In the genomic region with DNA sequence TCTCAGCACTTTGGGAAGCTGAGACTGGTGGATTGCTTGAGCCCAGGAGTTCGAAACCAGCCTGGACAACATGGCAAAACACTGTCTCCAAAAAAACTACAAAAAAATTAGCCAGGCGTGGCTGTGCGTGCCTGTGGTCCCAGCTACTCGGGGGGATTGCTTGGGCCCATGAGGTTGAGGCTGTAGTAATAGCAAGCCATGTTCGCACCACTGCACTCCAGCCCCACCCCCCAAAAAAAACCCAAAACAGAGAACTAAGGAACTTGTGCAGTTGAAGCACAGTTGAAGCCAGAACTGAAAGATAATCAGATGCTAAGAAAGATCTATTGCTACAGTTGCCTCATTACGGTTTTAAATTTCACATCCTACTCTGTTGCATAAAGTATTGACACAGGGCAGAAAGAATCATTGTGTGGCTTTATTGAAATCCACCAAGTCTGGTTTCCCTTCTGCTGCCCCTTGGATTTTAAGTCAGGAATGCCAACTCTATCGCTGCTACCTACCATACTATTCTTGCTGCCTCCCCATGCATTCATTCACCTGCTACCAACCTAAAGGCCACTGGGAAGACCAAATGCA, we compare ENCODE assay signal across 16 cellular contexts. TPM values are rescaled to one million over a fixed set of nuclear protein-coding genes. Genes with fewer than 3 reads are reported as not detected.
A peak's percentile ranks its signal among the peaks of the same experiment; 100 is the strongest.
DNase-seq lines count a peak whose midpoint lies in the region; ATAC-seq and TF ChIP-seq lines count a peak whose summit lies in the region.
"Had no signal": no experiment of that assay in that cellular context is flagged by ENCODE, and none has a peak within 500 bp of the region (broad histone marks: within the 10 kb centered on the region; RNA-seq: fewer than 3 reads in every experiment).

No MANE protein-coding gene starts in this region.

- peaks cover 28% of the 10 kb centered on the region; the same call in 1 of the 2 replicates for H4K20me1 ChIP-seq in PC-3 (ENCODE audit: low read length)
- H4K20me1 ChIP-seq in smooth muscle cell (ENCODE audit: low read depth): peaks cover 68% of the 10 kb centered on the region

- peak overlapping the region in 2 of 8 donors; percentile 17 to 70 for H3K4me3 Mint-ChIP-seq in CD4-positive, alpha-beta memory T cell
- no peak overlapping the region for H3K4me3 Mint-ChIP-seq in memory B cell

- H3K27ac ChIP-seq in AG04450 (ENCODE audit: low read depth, low read length) (peak overlapping the region; percentile 21), PC-3 (ENCODE audit: low read length) (no peak overlapping the region), smooth muscle cell (ENCODE audit: low read depth) (no peak overlapping the region)
- no peak overlapping the region for H3K27ac ChIP-seq in CD4-positive, alpha-beta memory T cell (ENCODE audit: low read depth, low read length)
- H3K27ac ChIP-seq: gastroesophageal sphincter, SK-N-MC, stomach had no signal

- no peak overlapping the region for H3K4me3 ChIP-seq in AG04450 (ENCODE audit: low read depth, low read length)
- no peak overlapping the region for H3K4me3 ChIP-seq in CD4-positive, alpha-beta memory T cell (ENCODE audit: low read length in 2 of 2)
- no peak overlapping the region for H3K4me3 ChIP-seq in PC-3 (ENCODE audit: low read length)
- no peak overlapping the region for H3K4me3 ChIP-seq in smooth muscle cell
- H3K4me3 ChIP-seq: gastroesophageal sphincter, SK-N-MC, stomach had no signal

- peak overlapping the region in 6 of 7 donors; percentile 21 to 96 (median 40) for H3K27ac Mint-ChIP-seq in CD4-positive, alpha-beta memory T cell
- H3K27ac Mint-ChIP-seq in memory B cell: peak overlapping the region; percentile 28
- H3K27ac Mint-ChIP-seq: activated T-helper 1 cell treated with anti-CD3 and anti-CD28 coated beads, Interleukin-12 subunit alpha, Interleukin-12 subunit beta, Interleukin-2, Interleukin-4 antibody, amounts not matched to agents 30 ng/mL and 10 ng/mL and 1 ng/mL, durations not matched to agents 14 hours and 24 hours and 36 hours had no signal

- intact Hi-C loops in CD4-positive, alpha-beta memory T cell (cut with micrococcal nuclease): no loop called here
- intact Hi-C loops in PC-3 (cut with micrococcal nuclease): no loop called here

- H3F3A ChIP-seq in PC-3 (ENCODE audit: low read length, unreplicated experiment) (no peaks in the 10 kb centered on the region), smooth muscle cell (ENCODE audit: low read depth) (peaks cover 8% of the 10 kb centered on the region)

- DNase-seq in AG04450 (ENCODE audit: low read depth, low spot score) (no peak), PC-3 (no peak), memory B cell (ENCODE audit: low spot score in 2 of 2) (no peak), SW480 (ENCODE audit: low spot score) (no peak), smooth muscle cell (lab: John Stamatoyannopoulos, UW; ENCODE audit: unreplicated experiment) (no peak), NCI-H226 (no peak)
- no peak for DNase-seq in CD4-positive, alpha-beta memory T cell
- DNase-seq: activated CD4-positive, CD25-positive, alpha-beta regulatory T cell treated with anti-CD3 and anti-CD28 coated beads, Interleukin-2, amount 50 U/mL, for 72 hours; islet precursor cell; NCI-H1105 treated with DMSO at 0.1 percent for 48 hours; NCI-H526; stomach had no signal

- BruUV-seq in PC-3 (replicated peaks; lab: Mats Ljungman, UMichigan): no TSS peak

- H3K9me3 ChIP-seq in AG04450 (ENCODE audit: control insufficient read depth, insufficient read depth, low read length): no peaks in the 10 kb centered on the region
- no peaks in the 10 kb centered on the region for H3K9me3 ChIP-seq in CD4-positive, alpha-beta memory T cell (ENCODE audit: control insufficient read depth in 1 of 2, low read length in 2 of 2)
- no peaks in the 10 kb centered on the region for H3K9me3 ChIP-seq in PC-3 (ENCODE audit: low read length)
- H3K9me3 ChIP-seq in smooth muscle cell (replicated peaks; ENCODE audit: low read depth): no peaks in the 10 kb centered on the region
- H3K9me3 ChIP-seq: gastroesophageal sphincter, stomach had no signal

- H3K79me2 ChIP-seq in PC-3 (ENCODE audit: low read length) (peaks cover 79% of the 10 kb centered on the region), smooth muscle cell (ENCODE audit: low read depth) (peaks cover 78% of the 10 kb centered on the region)

- no peaks in the 10 kb centered on the region for H3K9me2 ChIP-seq in PC-3 (replicated peaks; ENCODE audit: low read length)

- H3K4me2 ChIP-seq in PC-3 (ENCODE audit: low read length) (peak overlapping the region; percentile 87), smooth muscle cell (no peak overlapping the region)

- peaks cover 38 to 75% (median 57%) of the 10 kb centered on the region in 4 donors for H3K4me1 Mint-ChIP-seq in CD4-positive, alpha-beta memory T cell
- H3K4me1 Mint-ChIP-seq in memory B cell: peaks cover 33% of the 10 kb centered on the region

- no peak overlapping the region for H3K9ac ChIP-seq in PC-3 (ENCODE audit: low read length)
- H3K9ac ChIP-seq in smooth muscle cell (ENCODE audit: low read depth): no peak overlapping the region

- no peak overlapping the region for H2AFZ ChIP-seq in PC-3 (ENCODE audit: low read length)
- no peak overlapping the region for H2AFZ ChIP-seq in smooth muscle cell (ENCODE audit: low read depth)

- CTCF ChIA-PET in AG04450 (lab: Charles Lee): no interaction called here
- CTCF ChIA-PET in CD4-positive, alpha-beta memory T cell (lab: Charles Lee; ENCODE audit: partially characterized antibody): interaction anchor here (1.2 kb wide), 1 partner anchor 30 kb away, joined by 3 read pairs; the partner anchor contains the start of gene COQ10A
- CTCF ChIA-PET in PC-3 (lab: Charles Lee): no interaction called here

- peaks cover 4 to 39% of the 10 kb centered on the region in 2 donors for H3K36me3 Mint-ChIP-seq in CD4-positive, alpha-beta memory T cell
- peaks cover 4% of the 10 kb centered on the region for H3K36me3 Mint-ChIP-seq in memory B cell

- WGBS in smooth muscle cell (ENCODE audit: low lambda C conversion rate): 92% methylated on average over 7 of the region's 7 CpGs

- H3K27me3 Mint-ChIP-seq in CD4-positive, alpha-beta memory T cell: no peaks in the 10 kb centered on the region
- H3K27me3 Mint-ChIP-seq in memory B cell: no peaks in the 10 kb centered on the region

- H3K27me3 ChIP-seq in AG04450 (ENCODE audit: control insufficient read depth, insufficient read depth, low read length): no peaks in the 10 kb centered on the region
- H3K27me3 ChIP-seq in CD4-positive, alpha-beta memory T cell (ENCODE audit: insufficient read depth, low read length): no peaks in the 10 kb centered on the region
- H3K27me3 ChIP-seq in PC-3 (ENCODE audit: low read length): no peaks in the 10 kb centered on the region
- no peaks in the 10 kb centered on the region for H3K27me3 ChIP-seq in smooth muscle cell (ENCODE audit: low read depth)
- H3K27me3 ChIP-seq: gastroesophageal sphincter, stomach had no signal

- H3K4me1 ChIP-seq in CD4-positive, alpha-beta memory T cell (ENCODE audit: insufficient read depth, low read length): peaks cover 66% of the 10 kb centered on the region
- H3K4me1 ChIP-seq in PC-3 (ENCODE audit: insufficient read depth, low read length) (peaks cover 53% of the 10 kb centered on the region), smooth muscle cell (ENCODE audit: low read depth) (peaks cover 16% of the 10 kb centered on the region)

- ATAC-seq in PC-3 (no peak), memory B cell (ENCODE audit: low read depth) (no peak), GM21619 (IDR thresholded peaks at IDR 0.05; ENCODE audit: unreplicated experiment) (no peak)
- ATAC-seq: gastroesophageal sphincter had no signal

- TF ChIP-seq CTCF in AG04450 (IDR thresholded peaks at IDR 0.05; ENCODE audit: low read depth, low read length) (no peak), PC-3 (conservative IDR thresholded peaks at IDR 0.05; ENCODE audit: low read depth, low read length) (no peak), smooth muscle cell (IDR thresholded peaks at IDR 0.05; ENCODE audit: borderline replicate concordance, insufficient read depth, poor library complexity, severe bottlenecking) (no peak)

- H3K9me3 Mint-ChIP-seq in CD4-positive, alpha-beta memory T cell: no peaks in the 10 kb centered on the region
- H3K9me3 Mint-ChIP-seq in memory B cell: no peaks in the 10 kb centered on the region
- H3K9me3 Mint-ChIP-seq: activated T-helper 1 cell treated with anti-CD3 and anti-CD28 coated beads, Interleukin-12 subunit alpha, Interleukin-12 subunit beta, Interleukin-2, Interleukin-4 antibody, amounts not matched to agents 30 ng/mL and 10 ng/mL and 1 ng/mL, durations not matched to agents 14 hours and 24 hours and 36 hours had no signal

- POLR2A ChIA-PET in AG04450 (lab: Yijun Ruan, JAX) (no interaction called here), PC-3 (lab: Charles Lee; ENCODE audit: unreplicated experiment) (no interaction called here)
- POLR2A ChIA-PET in CD4-positive, alpha-beta memory T cell (lab: Charles Lee; ENCODE audit: partially characterized antibody): interaction anchor here (1.5 kb wide), 1 partner anchor 20 kb away, joined by 5 read pairs; the partner anchor contains the start of gene CNPY2

- H3K36me3 ChIP-seq in CD4-positive, alpha-beta memory T cell (ENCODE audit: insufficient read depth, low read length): peaks cover 9% of the 10 kb centered on the region
- H3K36me3 ChIP-seq in PC-3 (ENCODE audit: low read depth, low read length) (peaks cover 18% of the 10 kb centered on the region), smooth muscle cell (ENCODE audit: low read depth) (no peaks in the 10 kb centered on the region)

RNA-seq across cellular contexts. Expression of gene CS, which starts 3.8 kb away (rescaled TPM):
- polyA plus RNA-seq in AG04450 (2011; rRNA removed) (167 and 173 TPM in 2 replicates), smooth muscle cell (83.3 and 107 TPM in 2 replicates)
- polyA minus RNA-seq in AG04450 (2011; rRNA and poly(A)+ RNA removed): 200 and 232 TPM in 2 replicates
- total RNA-seq in CD4-positive, alpha-beta memory T cell: 100 to 1,000 TPM; 134 to 136 TPM
- 10 to 100 TPM; 73.1 to 98.7 TPM for polyA plus RNA-seq in CD4-positive, alpha-beta memory T cell
- total RNA-seq in PC-3 (2014; rRNA removed) (182 and 199 TPM in 2 replicates), smooth muscle cell (96.5 and 138 TPM in 2 replicates)

RNA-seq across cellular contexts. Expression of gene CNPY2, which starts 19.5 kb away (rescaled TPM):
- polyA plus RNA-seq in AG04450 (2011; rRNA removed) (186 and 194 TPM in 2 replicates), smooth muscle cell (334 and 342 TPM in 2 replicates)
- 45.0 and 55.6 TPM in 2 replicates for polyA minus RNA-seq in AG04450 (2011; rRNA and poly(A)+ RNA removed)
- total RNA-seq in CD4-positive, alpha-beta memory T cell: 10 to 100 TPM; 93.5 to 95.8 TPM
- polyA plus RNA-seq in CD4-positive, alpha-beta memory T cell: 100 to 1,000 TPM; 174 to 184 TPM
- total RNA-seq in PC-3 (2014; rRNA removed) (109 and 162 TPM in 2 replicates), smooth muscle cell (147 and 171 TPM in 2 replicates)

RNA-seq across cellular contexts. Expression of gene COQ10A, which starts 29.6 kb away (rescaled TPM):
- polyA plus RNA-seq in AG04450 (2011; rRNA removed) (12.1 and 15.6 TPM in 2 replicates), smooth muscle cell (9.8 and 16.8 TPM in 2 replicates)
- polyA minus RNA-seq in AG04450 (2011; rRNA and poly(A)+ RNA removed): 5.9 and 8.1 TPM in 2 replicates
- 10 to 100 TPM; 35.3 to 38.6 TPM for total RNA-seq in CD4-positive, alpha-beta memory T cell
- polyA plus RNA-seq in CD4-positive, alpha-beta memory T cell: 10 to 100 TPM in 1 of 2 donors, 1 to 10 TPM in 1; 8.7 to 11.7 TPM
- total RNA-seq in PC-3 (2014; rRNA removed) (9.2 and 9.8 TPM in 2 replicates), smooth muscle cell (8.7 and 11.0 TPM in 2 replicates)

RNA-seq across cellular contexts. Expression of gene PAN2, which starts 37.5 kb away (rescaled TPM):
- 18.5 and 22.2 TPM in 2 replicates for polyA plus RNA-seq in AG04450 (2011; rRNA removed)
- 10.0 and 13.9 TPM in 2 replicates for polyA minus RNA-seq in AG04450 (2011; rRNA and poly(A)+ RNA removed)
- total RNA-seq in CD4-positive, alpha-beta memory T cell: 100 to 1,000 TPM; 193 to 203 TPM
- 10 to 100 TPM in 1 of 2 donors, 1 to 10 TPM in 1; 5.6 to 10.2 TPM for polyA plus RNA-seq in CD4-positive, alpha-beta memory T cell
- 15.3 and 27.1 TPM in 2 replicates for total RNA-seq in PC-3 (2014; rRNA removed)
- 20.3 and 55.6 TPM in 2 replicates for total RNA-seq in smooth muscle cell
- 12.9 and 14.7 TPM in 2 replicates for polyA plus RNA-seq in smooth muscle cell

RNA-seq across cellular contexts. Expression of gene ANKRD52, which starts 38.1 kb away (rescaled TPM):
- polyA plus RNA-seq in AG04450 (2011; rRNA removed) (16.0 and 20.2 TPM in 2 replicates), smooth muscle cell (49.9 and 54.0 TPM in 2 replicates)
- 34.8 and 35.0 TPM in 2 replicates for polyA minus RNA-seq in AG04450 (2011; rRNA and poly(A)+ RNA removed)
- 10 to 100 TPM; 44.1 to 44.5 TPM for total RNA-seq in CD4-positive, alpha-beta memory T cell
- polyA plus RNA-seq in CD4-positive, alpha-beta memory T cell: 10 to 100 TPM in 1 of 2 donors, 1 to 10 TPM in 1; 3.4 to 25.1 TPM
- total RNA-seq in PC-3 (2014; rRNA removed) (19.1 and 26.7 TPM in 2 replicates), smooth muscle cell (31.4 and 32.5 TPM in 2 replicates)
